Comparison of ENCODE assay signal across 14 cellular contexts in the genomic region with DNA sequence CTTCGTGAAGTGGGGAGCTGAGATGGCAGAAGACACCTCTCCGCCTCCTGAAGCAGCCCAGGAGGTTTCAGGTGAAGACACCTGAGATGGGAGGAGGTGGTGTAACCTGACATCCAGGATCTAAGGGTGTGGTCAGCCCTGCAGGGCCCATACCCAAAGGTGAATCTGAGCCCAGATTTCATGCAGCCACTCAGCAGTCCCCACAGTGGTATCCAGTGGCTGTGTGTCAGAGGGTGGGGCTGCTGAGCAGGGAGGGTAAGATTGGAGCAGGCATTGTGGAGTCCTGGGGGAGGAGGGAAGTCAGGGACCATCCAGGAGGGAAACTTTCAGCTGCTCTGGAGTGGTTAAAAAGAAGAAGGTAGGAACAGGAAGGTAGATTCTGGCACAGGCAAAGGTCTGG. TPM values are rescaled to one million over a fixed set of nuclear protein-coding genes. Genes with fewer than 3 reads are reported as not detected.
DNase-seq lines count a peak whose midpoint lies in the region; ATAC-seq, FAIRE-seq and TF ChIP-seq lines count a peak whose summit lies in the region.
"Had no signal": no experiment of that assay in that cellular context is flagged by ENCODE, and none has a peak within 500 bp of the region (broad histone marks: within the 10 kb centered on the region; RNA-seq: fewer than 3 reads in every experiment).

No MANE protein-coding gene starts in this region.

- ATAC-seq in HepG2 (no peak), WTC11 (peak; percentile 6), upper lobe of right lung (no peak)
- ATAC-seq: stimulated activated memory B cell treated with anti-CD40 and anti-IgM and Interleukin-4, amounts not matched to agents 10 μg/mL and 1 μg/mL and 100 μg/mL, for 72 hours had no signal

- WGBS in liver = 89% methylated on average over 2 of the region's 2 CpGs
- 67% methylated on average over 1 of the region's 2 CpGs for WGBS in HepG2 (ENCODE audit: low lambda C conversion rate)
- 92% methylated on average over 2 of the region's 2 CpGs for WGBS in hepatocyte (ENCODE audit: low lambda C conversion rate, missing lambda C conversion rate)

- BruUV-seq in HepG2 (replicated peaks; lab: Mats Ljungman, UMichigan) = no TSS peak

- in situ Hi-C loops in HepG2 (cut with HindIII; ENCODE audit: extremely low pct_ligation_motif_present, low pct_unique_long_range_greater_than_20kb) = no loop called here

- H3K27me3 ChIP-seq in liver (ENCODE audit: control insufficient read depth in 4 of 4, insufficient read depth in 4 of 4, low read length in 3 of 4) (no peaks in the 10 kb centered on the region), HepG2 (ENCODE audit: control insufficient read depth in 1 of 2, insufficient read depth in 2 of 2, low read length in 2 of 2) (no peaks in the 10 kb centered on the region), hepatocyte (no peaks in the 10 kb centered on the region), upper lobe of right lung (no peaks in the 10 kb centered on the region)
- H3K27me3 ChIP-seq in CD4-positive, alpha-beta memory T cell (ENCODE audit: insufficient read depth, low read length) = no peaks in the 10 kb centered on the region
- H3K27me3 ChIP-seq: SJSA1 had no signal

- H3K27ac ChIP-seq in liver (ENCODE audit: low read depth in 1 of 2, low read length in 2 of 2) (peak overlapping the region; percentile 47 to 66), HepG2 (ENCODE audit: extremely low read length, insufficient read depth, low read length) (no peak overlapping the region), hepatocyte (peak overlapping the region; percentile 34), upper lobe of right lung (peak overlapping the region; percentile 65)
- no peak overlapping the region for H3K27ac ChIP-seq in CD4-positive, alpha-beta memory T cell (ENCODE audit: low read depth, low read length)
- H3K27ac ChIP-seq: SJSA1 had no signal

- H3K4me3 ChIP-seq in liver (ENCODE audit: low read depth in 1 of 3, low read length in 3 of 3) = no peak overlapping the region
- no peak overlapping the region for H3K4me3 ChIP-seq in HepG2 (replicated peaks in 1 of 3; ENCODE audit: insufficient read depth in 1 of 3, low read depth in 2 of 3, low read length in 3 of 3)
- no peak overlapping the region for H3K4me3 ChIP-seq in hepatocyte
- H3K4me3 ChIP-seq in upper lobe of right lung = peak overlapping the region; percentile 32
- H3K4me3 ChIP-seq in CD4-positive, alpha-beta memory T cell (ENCODE audit: low read length in 2 of 2) = no peak overlapping the region
- H3K4me3 ChIP-seq: SJSA1 had no signal

- H3K4me1 ChIP-seq in liver (ENCODE audit: control insufficient read depth in 4 of 4, insufficient read depth in 4 of 4, low read length in 3 of 4) (peaks cover 12 to 49% (median 30%) of the 10 kb centered on the region in 4 donors), HepG2 (ENCODE audit: insufficient read depth, low read length) (peaks cover 23% of the 10 kb centered on the region), hepatocyte (ENCODE audit: insufficient read depth) (peaks cover 24% of the 10 kb centered on the region), upper lobe of right lung (peaks cover 7% of the 10 kb centered on the region)
- H3K4me1 ChIP-seq in CD4-positive, alpha-beta memory T cell (ENCODE audit: insufficient read depth, low read length) = no peaks in the 10 kb centered on the region

- H3K79me2 ChIP-seq in HepG2 (ENCODE audit: insufficient read depth, low read length) (no peaks in the 10 kb centered on the region), hepatocyte (no peaks in the 10 kb centered on the region)

- TF ChIP-seq CTCF in liver (IDR thresholded peaks at IDR 0.05; ENCODE audit: low read depth, low read length, missing input control) (no peak), HepG2 (CRISPR knock-in tag; IDR thresholded peaks at IDR 0.05) (no peak), WTC11 (IDR thresholded peaks at IDR 0.05) (no peak), hepatocyte (IDR thresholded peaks at IDR 0.05; ENCODE audit: poor library complexity) (no peak), upper lobe of right lung (IDR thresholded peaks at IDR 0.05) (no peak)

- intact Hi-C loops in HepG2 (cut with micrococcal nuclease; ENCODE audit: unreplicated experiment) (no loop called here), upper lobe of right lung (cut with DNase I) (no loop called here)
- intact Hi-C loops in CD4-positive, alpha-beta memory T cell (cut with micrococcal nuclease) = no loop called here

- no peak for TF ChIP-seq POLR2A in HepG2 (IDR thresholded peaks at IDR 0.05; ENCODE audit: insufficient read depth in 1 of 2, low read depth in 2 of 2, low read length in 2 of 2)

- no peak overlapping the region for H3K4me2 ChIP-seq in HepG2 (ENCODE audit: low read depth, low read length)
- H3K4me2 ChIP-seq in hepatocyte = peak overlapping the region; percentile 86

- TF ChIP-seq EP300 in HepG2 (IDR thresholded peaks at IDR 0.05; ENCODE audit: low read depth in 2 of 2, low read length in 2 of 2) (no peak), HepG2 (CRISPR knock-in tag; IDR thresholded peaks at IDR 0.05; ENCODE audit: borderline replicate concordance) (no peak)

- H4K20me1 ChIP-seq in HepG2 (ENCODE audit: insufficient read depth, low read length) (no peaks in the 10 kb centered on the region), hepatocyte (ENCODE audit: insufficient read depth, poor library complexity, severe bottlenecking) (no peaks in the 10 kb centered on the region)

- TF ChIP-seq RAD21 in liver (IDR thresholded peaks at IDR 0.05) = no peak
- TF ChIP-seq RAD21 in HepG2 (CRISPR knock-in tag; IDR thresholded peaks at IDR 0.05) = no peak

- H2AFZ ChIP-seq in HepG2 (ENCODE audit: low read length) = no peak overlapping the region
- no peak overlapping the region for H2AFZ ChIP-seq in hepatocyte

- CTCF ChIA-PET in HepG2 (lab: Yijun Ruan, JAX; ENCODE audit: low intra/inter-chr PET ratio, low total read pairs) = no interaction called here
- CTCF ChIA-PET in WTC11 (lab: Charles Lee) = interaction anchor here (1.1 to 1.9 kb wide), 2 partner anchors 22 to 37 kb away, joined by 5 read pairs; no protein-coding TSS in a partner anchor
- CTCF ChIA-PET in CD4-positive, alpha-beta memory T cell (lab: Charles Lee; ENCODE audit: partially characterized antibody) = no interaction called here

- H3K9me3 ChIP-seq in liver (ENCODE audit: control insufficient read depth in 4 of 4, low read length in 3 of 4) = no peaks in the 10 kb centered on the region
- H3K9me3 ChIP-seq in HepG2 (ENCODE audit: low read length) = no peaks in the 10 kb centered on the region
- H3K9me3 ChIP-seq in hepatocyte (ENCODE audit: low read depth) = no peaks in the 10 kb centered on the region
- H3K9me3 ChIP-seq in upper lobe of right lung = no peaks in the 10 kb centered on the region
- no peaks in the 10 kb centered on the region for H3K9me3 ChIP-seq in CD4-positive, alpha-beta memory T cell (ENCODE audit: control insufficient read depth in 1 of 2, low read length in 2 of 2)
- H3K9me3 ChIP-seq: SJSA1 had no signal

- no peak overlapping the region for H3K4me3 Mint-ChIP-seq in WTC11
- peak overlapping the region in 1 of 8 donors; percentile 62 for H3K4me3 Mint-ChIP-seq in CD4-positive, alpha-beta memory T cell
- H3K4me3 Mint-ChIP-seq: stimulated activated memory B cell treated with anti-CD40 and anti-IgM and Interleukin-4, amounts not matched to agents 10 μg/mL and 1 μg/mL and 100 μg/mL, for 72 hours had no signal

- POLR2A ChIA-PET in HepG2 (lab: Yijun Ruan, JAX) (no interaction called here), WTC11 (lab: Charles Lee) (no interaction called here)
- POLR2A ChIA-PET in CD4-positive, alpha-beta memory T cell (lab: Charles Lee; ENCODE audit: partially characterized antibody) = no interaction called here

- no peak overlapping the region for H3K27ac Mint-ChIP-seq in WTC11
- peak overlapping the region in 1 of 7 donors; percentile 31 for H3K27ac Mint-ChIP-seq in CD4-positive, alpha-beta memory T cell
- H3K27ac Mint-ChIP-seq: stimulated activated memory B cell treated with anti-CD40 and anti-IgM and Interleukin-4, amounts not matched to agents 10 μg/mL and 1 μg/mL and 100 μg/mL, for 72 hours had no signal

- no peak for FAIRE-seq in HepG2 (lab: Jason Lieb, UNC)

- no peak overlapping the region for H3K9ac ChIP-seq in liver (ENCODE audit: low read depth in 1 of 2, low read length in 2 of 2)
- H3K9ac ChIP-seq in HepG2 (ENCODE audit: insufficient read depth, low read depth, low read length) = no peak overlapping the region

- DNase-seq in HepG2 (ENCODE audit: low spot score) = no peak
- no peak for DNase-seq in WTC11 (ENCODE audit: low spot score)
- DNase-seq in hepatocyte (ENCODE audit: low spot score) = no peak
- no peak for DNase-seq in upper lobe of right lung
- no peak for DNase-seq in CD4-positive, alpha-beta memory T cell
- DNase-seq in NCI-H2029 treated with DMSO at 0.1 percent for 48 hours (lab: John Stamatoyannopoulos, UW) = no peak
- no peak for DNase-seq in NCI-H2081 treated with DMSO at 0.1 percent for 48 hours (lab: John Stamatoyannopoulos, UW)
- DNase-seq: activated effector memory CD4-positive, alpha-beta T cell treated with Interleukin-2 at 50 U/mL for 16 hours; DMS153; dorsolateral prefrontal cortex; NK-92 treated with Interleukin-12 subunit alpha and Interleukin-12 subunit beta, amount 100 ng/mL, for 24 hours had no signal

- H3K27me3 Mint-ChIP-seq in WTC11 (ENCODE audit: low read depth) = no peaks in the 10 kb centered on the region
- H3K27me3 Mint-ChIP-seq in CD4-positive, alpha-beta memory T cell = peaks cover 11 to 14% of the 10 kb centered on the region in 2 donors

- H3K4me1 Mint-ChIP-seq in WTC11 = peaks cover 41% of the 10 kb centered on the region
- H3K4me1 Mint-ChIP-seq in CD4-positive, alpha-beta memory T cell = peaks cover 3 to 10% (median 4%) of the 10 kb centered on the region in 4 donors
- H3K4me1 Mint-ChIP-seq: stimulated activated memory B cell treated with anti-CD40 and anti-IgM and Interleukin-4, amounts not matched to agents 10 μg/mL and 1 μg/mL and 100 μg/mL, for 72 hours had no signal

- no peaks in the 10 kb centered on the region for H3K36me3 Mint-ChIP-seq in WTC11
- H3K36me3 Mint-ChIP-seq in CD4-positive, alpha-beta memory T cell = no peaks in the 10 kb centered on the region
- H3K36me3 Mint-ChIP-seq: stimulated activated memory B cell treated with anti-CD40 and anti-IgM and Interleukin-4, amounts not matched to agents 10 μg/mL and 1 μg/mL and 100 μg/mL, for 72 hours had no signal

- no peaks in the 10 kb centered on the region for H3K9me2 ChIP-seq in hepatocyte (replicated peaks; ENCODE audit: insufficient read depth)

- no peaks in the 10 kb centered on the region for H3K36me3 ChIP-seq in liver (ENCODE audit: control insufficient read depth in 4 of 4, insufficient read depth in 3 of 4, low read depth in 1 of 4, low read length in 3 of 4)
- no peaks in the 10 kb centered on the region for H3K36me3 ChIP-seq in HepG2 (replicated peaks in 1 of 2; ENCODE audit: control insufficient read depth in 1 of 2, insufficient read depth in 2 of 2, low read length in 2 of 2)
- no peaks in the 10 kb centered on the region for H3K36me3 ChIP-seq in hepatocyte (replicated peaks; ENCODE audit: insufficient read depth, low read depth)
- no peaks in the 10 kb centered on the region for H3K36me3 ChIP-seq in upper lobe of right lung
- H3K36me3 ChIP-seq in CD4-positive, alpha-beta memory T cell (ENCODE audit: insufficient read depth, low read length) = no peaks in the 10 kb centered on the region
- H3K36me3 ChIP-seq: SJSA1 had no signal

- no peaks in the 10 kb centered on the region for H3K9me3 Mint-ChIP-seq in WTC11
- H3K9me3 Mint-ChIP-seq in CD4-positive, alpha-beta memory T cell = peaks cover 0 to 2% (median 0%) of the 10 kb centered on the region in 8 donors
- H3K9me3 Mint-ChIP-seq: stimulated activated memory B cell treated with anti-CD40 and anti-IgM and Interleukin-4, amounts not matched to agents 10 μg/mL and 1 μg/mL and 100 μg/mL, for 72 hours had no signal

RNA-seq across cellular contexts. Expression of a gene that starts 46.0 kb away (rescaled TPM):
- total RNA-seq in liver (10 to 100 TPM; 14.1 to 15.1 TPM), HepG2 (2016; rRNA removed; fragmentation: Illumina TruSeq; extraction: Trizol) (2.6 and 4.4 TPM in 2 replicates), WTC11 (2021) (9.2 to 13.9 TPM (median 10.4 TPM) in 3 replicates), hepatocyte (26.4 and 35.4 TPM in 2 replicates), upper lobe of right lung (167 TPM)
- polyA plus RNA-seq in liver (1 to 10 TPM; 1.2 to 7.9 TPM), HepG2 (2011; rRNA removed) (3.1 and 3.3 TPM in 2 replicates), hepatocyte (24.2 and 26.6 TPM in 2 replicates)
- total RNA-seq in HepG2 (2016; cell fraction: cytosol; rRNA removed; fragmentation: Illumina TruSeq; extraction: Trizol; ENCODE audit: low read depth) = 0.79 and 0.91 TPM in 2 replicates
- total RNA-seq in HepG2 (2016; cell fraction: insoluble cytoplasmic fraction; rRNA removed; fragmentation: Illumina TruSeq; extraction: Trizol) = 2.3 and 4.5 TPM in 2 replicates
- total RNA-seq in HepG2 (2016; cell fraction: membrane; rRNA removed; fragmentation: Illumina TruSeq; extraction: Trizol) = 2.0 and 2.2 TPM in 2 replicates
- total RNA-seq in HepG2 (2016; cell fraction: nucleus; rRNA removed; fragmentation: Illumina TruSeq; extraction: Trizol) = 7.0 and 9.1 TPM in 2 replicates
- polyA plus RNA-seq in HepG2 (2011; cell fraction: cytosol; rRNA removed) = 1.3 and 2.9 TPM in 2 replicates
- polyA plus RNA-seq in HepG2 (2011; cell fraction: nucleus; rRNA removed) = 6.7 and 14.1 TPM in 2 replicates
- 3.3 and 3.9 TPM in 2 replicates for polyA plus RNA-seq in HepG2 (2012)
- 1.1 and 2.0 TPM in 2 replicates for polyA plus RNA-seq in HepG2 (2016; cell fraction: cytosol; fragmentation: Illumina TruSeq; extraction: Trizol; ENCODE audit: low read depth)
- 2.3 and 2.9 TPM in 2 replicates for polyA plus RNA-seq in HepG2 (2016; cell fraction: insoluble cytoplasmic fraction; fragmentation: Illumina TruSeq; extraction: Trizol; ENCODE audit: low read depth)
- 1.5 and 2.1 TPM in 2 replicates for polyA plus RNA-seq in HepG2 (2016; cell fraction: membrane; fragmentation: Illumina TruSeq; extraction: Trizol; ENCODE audit: low read depth)
- polyA plus RNA-seq in HepG2 (2016; cell fraction: nucleus; fragmentation: Illumina TruSeq; extraction: Trizol; ENCODE audit: insufficient read depth, low read depth) = 7.1 and 8.1 TPM in 2 replicates
- 19.3 and 109 TPM in 2 replicates for polyA minus RNA-seq in HepG2 (2011; rRNA and poly(A)+ RNA removed; ENCODE audit: low replicate concordance)
- polyA minus RNA-seq in HepG2 (2011; cell fraction: cytosol; rRNA and poly(A)+ RNA removed) = 5.3 and 5.6 TPM in 2 replicates
- polyA minus RNA-seq in HepG2 (2011; cell fraction: nucleus; rRNA and poly(A)+ RNA removed) = 11.7 and 25.1 TPM in 2 replicates
- under 1 TPM; 0.09 to 0.11 TPM for total RNA-seq in CD4-positive, alpha-beta memory T cell
- not detected for polyA plus RNA-seq in CD4-positive, alpha-beta memory T cell

Comparison
In these comparisons a context has a peak if more than half of its experiments do, and no peak if none do; other contexts are left out.
1. H3K27ac ChIP-seq: peak in liver (2 of 2), hepatocyte (single experiment) and upper lobe of right lung (single experiment); none in HepG2 (single experiment) and CD4-positive, alpha-beta memory T cell (single experiment).